In the genomic region with DNA sequence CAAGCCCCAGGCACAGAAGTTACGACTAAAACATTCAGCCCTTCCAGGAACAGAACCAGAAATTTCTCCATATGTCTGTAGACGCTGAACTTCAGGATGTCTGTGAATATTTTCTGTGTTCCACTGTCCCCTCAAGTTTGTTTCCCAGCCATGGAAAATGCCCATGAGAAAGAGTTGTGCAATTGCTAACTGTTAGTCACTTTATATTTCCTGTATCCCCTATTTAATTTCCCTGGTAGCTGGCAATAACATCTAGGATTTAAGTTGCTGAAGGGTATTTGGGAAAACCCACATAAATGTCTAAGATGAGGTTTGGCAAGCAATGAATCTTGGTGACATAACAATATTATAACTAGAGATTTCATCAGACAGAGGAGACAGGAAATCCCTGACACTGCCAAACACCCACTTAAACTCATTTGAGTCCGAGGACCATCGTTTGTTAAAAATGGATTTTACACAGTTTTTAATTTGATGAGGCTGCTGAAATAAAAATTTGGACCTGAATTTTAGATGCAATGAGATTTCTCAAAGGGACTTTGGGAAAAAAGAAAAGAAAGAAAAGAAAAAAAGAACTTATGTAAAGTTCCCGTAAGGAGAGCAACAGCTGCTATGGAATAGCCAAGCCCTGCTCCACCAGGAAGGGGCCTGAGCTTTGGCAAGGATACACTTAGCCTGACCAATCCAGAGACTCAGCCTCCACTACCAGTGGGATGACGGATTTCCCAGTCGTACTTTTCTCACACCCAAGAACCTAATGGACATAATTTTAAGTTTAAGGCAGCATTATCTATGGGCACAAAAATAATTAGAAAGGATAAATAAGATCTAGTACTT, we compare ENCODE assay signal across 11 cellular contexts. TPM values are rescaled to one million over a fixed set of nuclear protein-coding genes. Genes with fewer than 3 reads are reported as not detected.
DNase-seq lines count a peak whose midpoint lies in the region; ATAC-seq and TF ChIP-seq lines count a peak whose summit lies in the region.
"Had no signal": no experiment of that assay in that cellular context is flagged by ENCODE, and none has a peak within 500 bp of the region (broad histone marks: within the 10 kb centered on the region; RNA-seq: fewer than 3 reads in every experiment).

No MANE protein-coding gene starts in this region.

- no peak for TF ChIP-seq POLR2A in upper lobe of left lung (IDR thresholded peaks at IDR 0.05)

- CTCF ChIA-PET in activated CD8-positive, alpha-beta T cell treated with anti-CD3 and anti-CD28 coated beads for 36 hours (lab: Charles Lee) = no interaction called here
- CTCF ChIA-PET in activated CD8-positive, alpha-beta T cell treated with anti-CD3 and anti-CD28 coated beads, Interleukin-2, amount 10 ng/mL, durations not matched to agents 7 days and 5 days (lab: Charles Lee) = no interaction called here
- CTCF ChIA-PET in CD8-positive, alpha-beta memory T cell (lab: Charles Lee) = no interaction called here

- no peak for DNase-seq in activated CD8-positive, alpha-beta T cell treated with anti-CD3 and anti-CD28 coated beads for 36 hours
- DNase-seq in activated CD8-positive, alpha-beta T cell treated with anti-CD3 and anti-CD28 coated beads, Interleukin-2, amount 10 ng/mL, durations not matched to agents 7 days and 5 days = no peak
- DNase-seq in astrocyte of the hippocampus (ENCODE audit: low read depth, low spot score) (peak; percentile 60), left lung (no peak), upper lobe of left lung (no peak), left colon (no peak)
- no peak for DNase-seq in T-helper 2 cell treated with Interferon-gamma antibody and Interleukin-4, amounts not matched to agents 5 μg/mL and 100 μg/mL, for 36 hours (ENCODE audit: low spot score)
- DNase-seq in CD8-positive, alpha-beta memory T cell = no peak
- DNase-seq: natural killer cell had no signal

- peak in 1 of 4 donors; percentile 35 for TF ChIP-seq EP300 in upper lobe of left lung (IDR thresholded peaks at IDR 0.05)

- peaks cover 9% of the 10 kb centered on the region for H3K27me3 Mint-ChIP-seq in activated CD8-positive, alpha-beta T cell treated with anti-CD3 and anti-CD28 coated beads for 36 hours
- peaks cover 5% of the 10 kb centered on the region for H3K27me3 Mint-ChIP-seq in activated CD8-positive, alpha-beta T cell treated with anti-CD3 and anti-CD28 coated beads, Interleukin-2, amount 10 ng/mL, durations not matched to agents 7 days and 5 days (ENCODE audit: low read depth)
- no peaks in the 10 kb centered on the region for H3K27me3 Mint-ChIP-seq in T-helper 2 cell treated with Interferon-gamma antibody and Interleukin-4, amounts not matched to agents 5 μg/mL and 100 μg/mL, for 36 hours (ENCODE audit: low read depth)
- H3K27me3 Mint-ChIP-seq in CD8-positive, alpha-beta memory T cell = peaks cover 2 to 12% of the 10 kb centered on the region in 2 donors
- H3K27me3 Mint-ChIP-seq: central memory CD8-positive, alpha-beta T cell had no signal

- POLR2A ChIA-PET in activated CD8-positive, alpha-beta T cell treated with anti-CD3 and anti-CD28 coated beads for 36 hours (lab: Charles Lee) = no interaction called here
- POLR2A ChIA-PET in activated CD8-positive, alpha-beta T cell treated with anti-CD3 and anti-CD28 coated beads, Interleukin-2, amount 10 ng/mL, durations not matched to agents 7 days and 5 days (lab: Charles Lee) = no interaction called here
- POLR2A ChIA-PET in CD8-positive, alpha-beta memory T cell (lab: Charles Lee) = no interaction called here

- H3K4me1 Mint-ChIP-seq in activated CD8-positive, alpha-beta T cell treated with anti-CD3 and anti-CD28 coated beads for 36 hours (ENCODE audit: low read depth) = peaks cover 19% of the 10 kb centered on the region
- H3K4me1 Mint-ChIP-seq in activated CD8-positive, alpha-beta T cell treated with anti-CD3 and anti-CD28 coated beads, Interleukin-2, amount 10 ng/mL, durations not matched to agents 7 days and 5 days (ENCODE audit: low read depth) = no peaks in the 10 kb centered on the region
- peaks cover 12% of the 10 kb centered on the region for H3K4me1 Mint-ChIP-seq in T-helper 2 cell treated with Interferon-gamma antibody and Interleukin-4, amounts not matched to agents 5 μg/mL and 100 μg/mL, for 36 hours (ENCODE audit: low read depth)
- H3K4me1 Mint-ChIP-seq in CD8-positive, alpha-beta memory T cell = no peaks in the 10 kb centered on the region
- H3K4me1 Mint-ChIP-seq: B cell; central memory CD8-positive, alpha-beta T cell; natural killer cell had no signal

- H3K27me3 ChIP-seq in left lung (no peaks in the 10 kb centered on the region), upper lobe of left lung (no peaks in the 10 kb centered on the region)
- no peaks in the 10 kb centered on the region for H3K27me3 ChIP-seq in CD8-positive, alpha-beta memory T cell (ENCODE audit: insufficient read depth, low read length, poor library complexity, severe bottlenecking)

- H3K36me3 ChIP-seq in left lung (no peaks in the 10 kb centered on the region), upper lobe of left lung (no peaks in the 10 kb centered on the region)
- H3K36me3 ChIP-seq in CD8-positive, alpha-beta memory T cell (ENCODE audit: insufficient read depth, low read length) = no peaks in the 10 kb centered on the region

- H3K36me3 Mint-ChIP-seq in activated CD8-positive, alpha-beta T cell treated with anti-CD3 and anti-CD28 coated beads for 36 hours (ENCODE audit: low read depth) = no peaks in the 10 kb centered on the region
- H3K36me3 Mint-ChIP-seq in activated CD8-positive, alpha-beta T cell treated with anti-CD3 and anti-CD28 coated beads, Interleukin-2, amount 10 ng/mL, durations not matched to agents 7 days and 5 days (ENCODE audit: low read depth) = no peaks in the 10 kb centered on the region
- H3K36me3 Mint-ChIP-seq in T-helper 2 cell treated with Interferon-gamma antibody and Interleukin-4, amounts not matched to agents 5 μg/mL and 100 μg/mL, for 36 hours (ENCODE audit: low read depth) = no peaks in the 10 kb centered on the region
- H3K36me3 Mint-ChIP-seq in CD8-positive, alpha-beta memory T cell = peaks cover 0 to 4% (median 0%) of the 10 kb centered on the region in 3 donors
- H3K36me3 Mint-ChIP-seq: natural killer cell had no signal

- no peak for TF ChIP-seq CTCF in activated CD8-positive, alpha-beta T cell treated with anti-CD3 and anti-CD28 coated beads for 36 hours (IDR thresholded peaks at IDR 0.05)
- TF ChIP-seq CTCF in left lung (IDR thresholded peaks at IDR 0.05) (no peak), upper lobe of left lung (IDR thresholded peaks at IDR 0.05) (no peak)

- H3K4me1 ChIP-seq in left lung (peaks cover 0 to 23% of the 10 kb centered on the region in 2 donors), upper lobe of left lung (peaks cover 7 to 14% (median 12%) of the 10 kb centered on the region in 4 donors)
- no peaks in the 10 kb centered on the region for H3K4me1 ChIP-seq in CD8-positive, alpha-beta memory T cell (ENCODE audit: insufficient read depth, low read length)

- H3K27ac ChIP-seq in left lung (peak overlapping the region; percentile 14 to 62), upper lobe of left lung (peak overlapping the region; percentile 27 to 61 (median 39))
- no peak overlapping the region for H3K27ac ChIP-seq in CD8-positive, alpha-beta memory T cell (ENCODE audit: low read depth, low read length)

- WGBS in upper lobe of left lung, 2 donors = 35 to 43% methylated on average over 7 of the region's 7 CpGs

- peak overlapping the region; percentile 72 for H3K27ac Mint-ChIP-seq in activated CD8-positive, alpha-beta T cell treated with anti-CD3 and anti-CD28 coated beads for 36 hours
- H3K27ac Mint-ChIP-seq in activated CD8-positive, alpha-beta T cell treated with anti-CD3 and anti-CD28 coated beads, Interleukin-2, amount 10 ng/mL, durations not matched to agents 7 days and 5 days = no peak overlapping the region
- H3K27ac Mint-ChIP-seq in T-helper 2 cell treated with Interferon-gamma antibody and Interleukin-4, amounts not matched to agents 5 μg/mL and 100 μg/mL, for 36 hours = no peak overlapping the region
- peak overlapping the region in 2 of 8 donors; percentile 81 to 89 for H3K27ac Mint-ChIP-seq in CD8-positive, alpha-beta memory T cell
- H3K27ac Mint-ChIP-seq: B cell, natural killer cell had no signal

- H3K9me3 Mint-ChIP-seq in activated CD8-positive, alpha-beta T cell treated with anti-CD3 and anti-CD28 coated beads for 36 hours = no peaks in the 10 kb centered on the region
- H3K9me3 Mint-ChIP-seq in activated CD8-positive, alpha-beta T cell treated with anti-CD3 and anti-CD28 coated beads, Interleukin-2, amount 10 ng/mL, durations not matched to agents 7 days and 5 days (ENCODE audit: insufficient read depth) = no peaks in the 10 kb centered on the region
- peaks cover 4% of the 10 kb centered on the region for H3K9me3 Mint-ChIP-seq in T-helper 2 cell treated with Interferon-gamma antibody and Interleukin-4, amounts not matched to agents 5 μg/mL and 100 μg/mL, for 36 hours
- peaks cover 0 to 4% (median 3%) of the 10 kb centered on the region in 5 donors for H3K9me3 Mint-ChIP-seq in CD8-positive, alpha-beta memory T cell
- H3K9me3 Mint-ChIP-seq: central memory CD8-positive, alpha-beta T cell; natural killer cell had no signal

- intact Hi-C loops in activated CD8-positive, alpha-beta T cell treated with anti-CD3 and anti-CD28 coated beads for 36 hours (cut with micrococcal nuclease) = no loop called here
- intact Hi-C loops in left lung (cut with DNase I) = no loop called here
- intact Hi-C loops in left colon (cut with DNase I, micrococcal nuclease) = no loop called here

- H3K4me3 Mint-ChIP-seq in activated CD8-positive, alpha-beta T cell treated with anti-CD3 and anti-CD28 coated beads for 36 hours = no peak overlapping the region
- no peak overlapping the region for H3K4me3 Mint-ChIP-seq in activated CD8-positive, alpha-beta T cell treated with anti-CD3 and anti-CD28 coated beads, Interleukin-2, amount 10 ng/mL, durations not matched to agents 7 days and 5 days
- H3K4me3 Mint-ChIP-seq in T-helper 2 cell treated with Interferon-gamma antibody and Interleukin-4, amounts not matched to agents 5 μg/mL and 100 μg/mL, for 36 hours = no peak overlapping the region
- no peak overlapping the region for H3K4me3 Mint-ChIP-seq in CD8-positive, alpha-beta memory T cell
- H3K4me3 Mint-ChIP-seq: B cell; central memory CD8-positive, alpha-beta T cell; natural killer cell had no signal

- no peak for ATAC-seq in activated CD8-positive, alpha-beta T cell treated with anti-CD3 and anti-CD28 coated beads for 36 hours
- no peak for ATAC-seq in activated CD8-positive, alpha-beta T cell treated with anti-CD3 and anti-CD28 coated beads, Interleukin-2, amount 10 ng/mL, durations not matched to agents 7 days and 5 days
- ATAC-seq in left lung (peak; percentile 57), upper lobe of left lung (ENCODE audit: low FRiP score in 2 of 2) (peak in 1 of 2 donors; percentile 72), left colon (no peak)
- ATAC-seq: natural killer cell had no signal

- H3K4me3 ChIP-seq in left lung = no peak overlapping the region
- no peak overlapping the region for H3K4me3 ChIP-seq in upper lobe of left lung
- no peak overlapping the region for H3K4me3 ChIP-seq in CD8-positive, alpha-beta memory T cell (ENCODE audit: low read length)

- H3K9me3 ChIP-seq in left lung = no peaks in the 10 kb centered on the region
- H3K9me3 ChIP-seq in upper lobe of left lung = no peaks in the 10 kb centered on the region
- no peaks in the 10 kb centered on the region for H3K9me3 ChIP-seq in CD8-positive, alpha-beta memory T cell (ENCODE audit: low read length)

RNA-seq across cellular contexts. Expression of gene ERRFI1, which starts 21.8 kb away (rescaled TPM):
- total RNA-seq in activated CD8-positive, alpha-beta T cell treated with anti-CD3 and anti-CD28 coated beads for 36 hours = 1 to 10 TPM; 1.6 to 2.2 TPM
- total RNA-seq in activated CD8-positive, alpha-beta T cell treated with anti-CD3 and anti-CD28 coated beads, Interleukin-2, amount 10 ng/mL, durations not matched to agents 7 days and 5 days = under 1 TPM in 1 of 2 experiments, not detected in 1; 0.21 TPM
- total RNA-seq in left lung = 10 to 100 TPM; 60.8 to 63.0 TPM
- 100 to 1,000 TPM in 1 of 6 donors, 10 to 100 TPM in 5; 30.4 to 164 (median 84.6) TPM for total RNA-seq in upper lobe of left lung
- total RNA-seq in CD8-positive, alpha-beta memory T cell = 1 to 10 TPM; 3.5 to 3.8 TPM
- polyA plus RNA-seq in CD8-positive, alpha-beta memory T cell = 1.1 TPM
- total RNA-seq in left colon = 10 to 100 TPM; 37.2 to 57.8 TPM

Comparison
In these comparisons a context has a peak if more than half of its experiments do, and no peak if none do; other contexts are left out.
1. RNA of gene ERRFI1, which starts 21.8 kb away (total RNA-seq): 30.4 to 164 TPM in upper lobe of left lung, 60.8 to 63.0 TPM in left lung and 37.2 to 57.8 TPM in left colon; 3.5 to 3.8 TPM in CD8-positive, alpha-beta memory T cell, 1.6 to 2.2 TPM in activated CD8-positive, alpha-beta T cell treated with anti-CD3 and anti-CD28 coated beads for 36 hours and 0.21 TPM in activated CD8-positive, alpha-beta T cell treated with anti-CD3 and anti-CD28 coated beads, Interleukin-2, amount 10 ng/mL, durations not matched to agents 7 days and 5 days; every median in the first group is over 4 times any median in the second.